ENCODE assay signal across 30 cellular contexts in genomic region chr14:25215607-25216006, GRCh38.
"Had no signal": no experiment of that assay in that cellular context is flagged by ENCODE, and none has a peak within 500 bp of the region (broad histone marks: within the 10 kb centered on the region; RNA-seq: fewer than 3 reads in every experiment).

No MANE protein-coding gene starts in this region.

- H3K27me3 ChIP-seq: ascending aorta, breast epithelium, esophagus squamous epithelium had no signal

- H3K36me3 Mint-ChIP-seq: activated naive CD4-positive, alpha-beta T cell treated with anti-CD3 and anti-CD28 coated beads, Interleukin-2, amount 10 ng/mL, durations not matched to agents 7 days and 5 days; activated naive CD4-positive, alpha-beta T cell treated with anti-CD3 and anti-CD28 coated beads, Interleukin-2, amount 50 U/mL, for 72 hours; activated naive CD8-positive, alpha-beta T cell treated with anti-CD3 and anti-CD28 coated beads, Interleukin-2, amount 10 ng/mL, durations not matched to agents 7 days and 5 days; brain had no signal

- H3K4me1 Mint-ChIP-seq: activated CD4-positive, alpha-beta memory T cell treated with anti-CD3 and anti-CD28 coated beads, Interleukin-2, amount 10 ng/mL, durations not matched to agents 7 days and 5 days; activated CD4-positive, alpha-beta T cell treated with anti-CD3 and anti-CD28 coated beads for 36 hours; activated CD4-positive, alpha-beta T cell treated with anti-CD3 and anti-CD28 coated beads, Interleukin-2, amount 10 ng/mL, durations not matched to agents 7 days and 5 days; activated naive CD4-positive, alpha-beta T cell treated with anti-CD3 and anti-CD28 coated beads, Interleukin-2, amount 10 ng/mL, durations not matched to agents 7 days and 5 days; activated naive CD8-positive, alpha-beta T cell treated with anti-CD3 and anti-CD28 coated beads, Interleukin-2, amount 10 ng/mL, durations not matched to agents 7 days and 5 days; brain; central memory CD8-positive, alpha-beta T cell; endodermal cell; T-helper 17 cell had no signal

- H3K36me3 ChIP-seq: ascending aorta, breast epithelium, esophagus squamous epithelium had no signal

- H3K27ac Mint-ChIP-seq: activated CD4-positive, alpha-beta memory T cell treated with anti-CD3 and anti-CD28 coated beads, Interleukin-2, amount 10 ng/mL, durations not matched to agents 7 days and 5 days; activated CD4-positive, alpha-beta T cell treated with anti-CD3 and anti-CD28 coated beads for 36 hours; activated CD4-positive, alpha-beta T cell treated with anti-CD3 and anti-CD28 coated beads, Interleukin-2, amount 10 ng/mL, durations not matched to agents 7 days and 5 days; activated naive CD4-positive, alpha-beta T cell treated with anti-CD3 and anti-CD28 coated beads, Interleukin-2, amount 10 ng/mL, durations not matched to agents 7 days and 5 days; activated naive CD4-positive, alpha-beta T cell treated with anti-CD3 and anti-CD28 coated beads, Interleukin-2, amount 50 U/mL, for 72 hours; activated naive CD8-positive, alpha-beta T cell treated with anti-CD3 and anti-CD28 coated beads, Interleukin-2, amount 10 ng/mL, durations not matched to agents 7 days and 5 days; activated T-cell treated with anti-CD3 and anti-CD28 coated beads, Interleukin-2, amount 50 U/mL, for 24 hours; activated T-cell treated with anti-CD3 and anti-CD28 coated beads, Interleukin-2, amount 50 U/mL, for 72 hours; brain; dendritic cell treated with granulocyte-macrophage colony-stimulating factor and Interleukin-4, amounts not matched to agents 40 ng/mL and 50 ng/mL, for 4 days; endodermal cell; T-helper 17 cell; T-helper 2 cell treated with Interferon-gamma antibody and Interleukin-4, amounts not matched to agents 5 μg/mL and 100 μg/mL, for 36 hours had no signal

- H3K4me3 ChIP-seq: ascending aorta, breast epithelium, coronary artery, dorsolateral prefrontal cortex, esophagus squamous epithelium had no signal

- H3K9me3 ChIP-seq: ascending aorta, breast epithelium, esophagus squamous epithelium had no signal

- H3K4me3 Mint-ChIP-seq: activated CD4-positive, alpha-beta memory T cell treated with anti-CD3 and anti-CD28 coated beads, Interleukin-2, amount 10 ng/mL, durations not matched to agents 7 days and 5 days; activated CD4-positive, alpha-beta T cell treated with anti-CD3 and anti-CD28 coated beads for 36 hours; activated CD4-positive, alpha-beta T cell treated with anti-CD3 and anti-CD28 coated beads, Interleukin-2, amount 10 ng/mL, durations not matched to agents 7 days and 5 days; activated naive CD4-positive, alpha-beta T cell treated with anti-CD3 and anti-CD28 coated beads, Interleukin-2, amount 10 ng/mL, durations not matched to agents 7 days and 5 days; activated naive CD8-positive, alpha-beta T cell treated with anti-CD3 and anti-CD28 coated beads, Interleukin-2, amount 10 ng/mL, durations not matched to agents 7 days and 5 days; activated T-cell treated with anti-CD3 and anti-CD28 coated beads, Interleukin-2, amount 50 U/mL, for 24 hours; activated T-cell treated with anti-CD3 and anti-CD28 coated beads, Interleukin-2, amount 50 U/mL, for 72 hours; brain; central memory CD8-positive, alpha-beta T cell; dendritic cell treated with granulocyte-macrophage colony-stimulating factor and Interleukin-4, amounts not matched to agents 40 ng/mL and 50 ng/mL, for 4 days; endodermal cell; T-helper 17 cell; T-helper 2 cell treated with Interferon-gamma antibody and Interleukin-4, amounts not matched to agents 5 μg/mL and 100 μg/mL, for 36 hours had no signal

- H3K9me3 Mint-ChIP-seq: activated CD4-positive, alpha-beta memory T cell treated with anti-CD3 and anti-CD28 coated beads, Interleukin-2, amount 10 ng/mL, durations not matched to agents 7 days and 5 days; activated naive CD8-positive, alpha-beta T cell treated with anti-CD3 and anti-CD28 coated beads, Interleukin-2, amount 10 ng/mL, durations not matched to agents 7 days and 5 days; brain; central memory CD8-positive, alpha-beta T cell; dendritic cell treated with granulocyte-macrophage colony-stimulating factor and Interleukin-4, amounts not matched to agents 40 ng/mL and 50 ng/mL, for 4 days had no signal

- H3K27ac ChIP-seq: ascending aorta, breast epithelium, coronary artery, dorsolateral prefrontal cortex, esophagus squamous epithelium had no signal

- DNase-seq: activated CD4-positive, alpha-beta memory T cell treated with anti-CD3 and anti-CD28 coated beads, Interleukin-2, amount 10 ng/mL, durations not matched to agents 7 days and 5 days; activated CD4-positive, alpha-beta T cell treated with anti-CD3 and anti-CD28 coated beads for 36 hours; activated CD4-positive, alpha-beta T cell treated with anti-CD3 and anti-CD28 coated beads, Interleukin-2, amount 10 ng/mL, durations not matched to agents 7 days and 5 days; activated CD4-positive, alpha-beta T cell treated with anti-CD3 and anti-CD28 coated beads, Interleukin-2, amount 50 U/mL, for 4 hours; activated CD4-positive, CD25-positive, alpha-beta regulatory T cell; activated CD4-positive, CD25-positive, alpha-beta regulatory T cell treated with anti-CD3 and anti-CD28 coated beads, Interleukin-2, amount 50 U/mL, for 72 hours; activated CD8-positive, alpha-beta memory T cell treated with anti-CD3 and anti-CD28 coated beads, Interleukin-2, amount 50 U/mL, for 48 hours; activated gamma-delta T cell; activated naive CD4-positive, alpha-beta T cell; activated naive CD4-positive, alpha-beta T cell treated with anti-CD3 and anti-CD28 coated beads, Interleukin-2, amount 10 ng/mL, durations not matched to agents 7 days and 5 days; activated naive CD8-positive, alpha-beta T cell treated with anti-CD3 and anti-CD28 coated beads, Interleukin-2, amount 10 ng/mL, durations not matched to agents 7 days and 5 days; activated T-cell treated with anti-CD3 and anti-CD28 coated beads for 4 hours; activated T-cell treated with anti-CD3 and anti-CD28 coated beads, Interleukin-2, amount 50 U/mL, for 24 hours; activated T-cell treated with anti-CD3 and anti-CD28 coated beads, Interleukin-2, amount 50 U/mL, for 72 hours; dorsolateral prefrontal cortex; effector memory CD4-positive, alpha-beta T cell; endodermal cell; esophagus squamous epithelium; head of caudate nucleus; T-helper 1 cell; T-helper 17 cell; T1000 had no signal

- H3K27me3 Mint-ChIP-seq: activated CD4-positive, alpha-beta memory T cell treated with anti-CD3 and anti-CD28 coated beads, Interleukin-2, amount 10 ng/mL, durations not matched to agents 7 days and 5 days; activated CD4-positive, alpha-beta T cell treated with anti-CD3 and anti-CD28 coated beads for 36 hours; activated CD4-positive, alpha-beta T cell treated with anti-CD3 and anti-CD28 coated beads, Interleukin-2, amount 10 ng/mL, durations not matched to agents 7 days and 5 days; activated naive CD4-positive, alpha-beta T cell treated with anti-CD3 and anti-CD28 coated beads, Interleukin-2, amount 10 ng/mL, durations not matched to agents 7 days and 5 days; activated naive CD8-positive, alpha-beta T cell treated with anti-CD3 and anti-CD28 coated beads, Interleukin-2, amount 10 ng/mL, durations not matched to agents 7 days and 5 days; dendritic cell treated with granulocyte-macrophage colony-stimulating factor and Interleukin-4, amounts not matched to agents 40 ng/mL and 50 ng/mL, for 4 days; T-helper 17 cell had no signal

- ATAC-seq: activated CD4-positive, alpha-beta T cell treated with anti-CD3 and anti-CD28 coated beads for 36 hours; activated naive CD4-positive, alpha-beta T cell treated with anti-CD3 and anti-CD28 coated beads, Interleukin-2, amount 50 U/mL, for 72 hours; activated T-cell treated with anti-CD3 and anti-CD28 coated beads, Interleukin-2, amount 50 U/mL, for 72 hours; T-helper 17 cell had no signal

- H3K4me1 ChIP-seq: ascending aorta, breast epithelium, esophagus squamous epithelium had no signal
